Comparison of ENCODE assay signal across 8 cellular contexts in genomic region chr12:6825398-6826124, GRCh38. TPM values are rescaled to one million over a fixed set of nuclear protein-coding genes. Genes with fewer than 3 reads are reported as not detected.
A peak's percentile ranks its signal among the peaks of the same experiment; 100 is the strongest.
DNase-seq lines count a peak whose midpoint lies in the region; ATAC-seq and TF ChIP-seq lines count a peak whose summit lies in the region.

No MANE protein-coding gene starts in this region.

- no TSS peak for BruUV-seq in Panc1 (replicated peaks; lab: Mats Ljungman, UMichigan)

- no peak overlapping the region for H2AFZ ChIP-seq in neural cell (ENCODE audit: low read depth, low read length)

- no peaks in the 10 kb centered on the region for H3K9me2 ChIP-seq in neural cell (ENCODE audit: insufficient read depth, low read length)

- intact Hi-C loops in Panc1 (cut with micrococcal nuclease; ENCODE audit: unreplicated experiment) = loop anchor here (1.0 to 5.0 kb wide), 2 partner anchors 73 to 89 kb away; partner anchors contain the start of gene MLF2

- H3K36me3 ChIP-seq in Panc1 (ENCODE audit: control insufficient read depth, insufficient read depth, low read length) (no peaks in the 10 kb centered on the region), neural cell (ENCODE audit: insufficient read depth, low read length) (no peaks in the 10 kb centered on the region)

- TF ChIP-seq CTCF in Panc1 (IDR thresholded peaks at IDR 0.05) = peak; percentile 90
- peak; percentile 97 for TF ChIP-seq CTCF in fibroblast of the aortic adventitia (IDR thresholded peaks at IDR 0.05; ENCODE audit: insufficient read depth, low read length)
- peak; percentile 95 for TF ChIP-seq CTCF in neural cell (IDR thresholded peaks at IDR 0.05; ENCODE audit: poor library complexity, severe bottlenecking)

- DNase-seq in EL = peak; percentile 88
- peak; percentile 20 for DNase-seq in KG1 (lab: John Stamatoyannopoulos, UW)
- DNase-seq in Panc1 (ENCODE audit: low read depth, low spot score) = no peak
- DNase-seq in activated T-helper 1 cell treated with anti-CD3 and anti-CD28 coated beads, Interleukin-2, amount 50 U/mL, for 16 hours (ENCODE audit: low read depth in 1 of 2, low spot score in 1 of 2) = peak; percentile 68 to 76
- DNase-seq in fibroblast of the aortic adventitia (ENCODE audit: low read depth) = peak; percentile 84
- DNase-seq in stimulated activated naive CD4-positive, alpha-beta T cell treated with Interleukin-2 at 50 U/mL for 16 hours (lab: John Stamatoyannopoulos, UW) = peak; percentile 71

- no peaks in the 10 kb centered on the region for H4K20me1 ChIP-seq in neural cell (ENCODE audit: insufficient read depth)

- H3K4me1 ChIP-seq in Panc1 (ENCODE audit: control insufficient read depth, insufficient read depth, low read length) = peaks cover 10% of the 10 kb centered on the region; the same call in 1 of the 2 replicates

- in situ Hi-C loops in Panc1 (cut with HindIII; ENCODE audit: low pct_unique_long_range_greater_than_20kb, low sequenced_read_pairs) = no loop called here

- TF ChIP-seq EP300 in neural cell (conservative IDR thresholded peaks at IDR 0.05; ENCODE audit: poor library complexity, severe bottlenecking) = no peak

- CTCF ChIA-PET in Panc1 (lab: Charles Lee) = interaction anchor here (1.3 kb wide), 1 partner anchor 72 kb away, joined by 5 read pairs; the partner anchor contains the start of gene MLF2

- H3K9me3 ChIP-seq in Panc1 (ENCODE audit: control insufficient read depth, insufficient read depth, low read depth, low read length) = no peaks in the 10 kb centered on the region
- H3K9me3 ChIP-seq in neural cell (ENCODE audit: low read length) = no peaks in the 10 kb centered on the region

- H3K27me3 ChIP-seq in Panc1 (ENCODE audit: control insufficient read depth, insufficient read depth, low read length) (no peaks in the 10 kb centered on the region), neural cell (ENCODE audit: insufficient read depth, low read depth, low read length) (no peaks in the 10 kb centered on the region)

- H3K9ac ChIP-seq in neural cell (ENCODE audit: low read length) = peak overlapping the region; percentile 52

- peaks cover 33% of the 10 kb centered on the region for H3K79me2 ChIP-seq in neural cell (replicated peaks; ENCODE audit: insufficient read depth, low read length)

- ATAC-seq in Panc1 (peak; percentile 79), HG03280 (IDR thresholded peaks at IDR 0.05; ENCODE audit: unreplicated experiment) (no peak)

- TF ChIP-seq RAD21 in neural cell (conservative IDR thresholded peaks at IDR 0.05) = peak; percentile 93

- POLR2A ChIA-PET in Panc1 (lab: Charles Lee) = no interaction called here

- peak overlapping the region; percentile 25 for H3K4me2 ChIP-seq in neural cell (ENCODE audit: low read length)

- peaks cover 10% of the 10 kb centered on the region for H3F3A ChIP-seq in neural cell (ENCODE audit: insufficient read depth, low read length, poor library complexity, severe bottlenecking)

- peak overlapping the region in 1 of 2 experiments; percentile 27; a peak in 1 of 4 replicates for H3K4me3 ChIP-seq in Panc1 (ENCODE audit: low read depth in 2 of 2, low read length in 2 of 2)
- H3K4me3 ChIP-seq in fibroblast of the aortic adventitia (ENCODE audit: low read depth, low read length) = peak overlapping the region; percentile 58
- peak overlapping the region; percentile 70 for H3K4me3 ChIP-seq in neural cell (ENCODE audit: low read length)

- H3K27ac ChIP-seq in Panc1 (ENCODE audit: low read length) (no peak overlapping the region), neural cell (ENCODE audit: low read length) (peak overlapping the region; percentile 44)

TF ChIP-seq in neural cell, 6 proteins besides CTCF, POLR2A, EP300 and RAD21:
- TF ChIP-seq TAF1 (IDR thresholded peaks at IDR 0.05; ENCODE audit: low read depth) (no peak), POLR2AphosphoS5 (IDR thresholded peaks at IDR 0.05) (no peak), SMC3 (conservative IDR thresholded peaks at IDR 0.05; ENCODE audit: poor library complexity) (peak; percentile 89), EZH2 (IDR thresholded peaks at IDR 0.05; ENCODE audit: borderline replicate concordance, insufficient read depth, low read length, poor library complexity, severe bottlenecking) (no peak), MXI1 (conservative IDR thresholded peaks at IDR 0.05; ENCODE audit: poor library complexity, severe bottlenecking) (peak; percentile 32)
- TF ChIP-seq, protein P1, sequence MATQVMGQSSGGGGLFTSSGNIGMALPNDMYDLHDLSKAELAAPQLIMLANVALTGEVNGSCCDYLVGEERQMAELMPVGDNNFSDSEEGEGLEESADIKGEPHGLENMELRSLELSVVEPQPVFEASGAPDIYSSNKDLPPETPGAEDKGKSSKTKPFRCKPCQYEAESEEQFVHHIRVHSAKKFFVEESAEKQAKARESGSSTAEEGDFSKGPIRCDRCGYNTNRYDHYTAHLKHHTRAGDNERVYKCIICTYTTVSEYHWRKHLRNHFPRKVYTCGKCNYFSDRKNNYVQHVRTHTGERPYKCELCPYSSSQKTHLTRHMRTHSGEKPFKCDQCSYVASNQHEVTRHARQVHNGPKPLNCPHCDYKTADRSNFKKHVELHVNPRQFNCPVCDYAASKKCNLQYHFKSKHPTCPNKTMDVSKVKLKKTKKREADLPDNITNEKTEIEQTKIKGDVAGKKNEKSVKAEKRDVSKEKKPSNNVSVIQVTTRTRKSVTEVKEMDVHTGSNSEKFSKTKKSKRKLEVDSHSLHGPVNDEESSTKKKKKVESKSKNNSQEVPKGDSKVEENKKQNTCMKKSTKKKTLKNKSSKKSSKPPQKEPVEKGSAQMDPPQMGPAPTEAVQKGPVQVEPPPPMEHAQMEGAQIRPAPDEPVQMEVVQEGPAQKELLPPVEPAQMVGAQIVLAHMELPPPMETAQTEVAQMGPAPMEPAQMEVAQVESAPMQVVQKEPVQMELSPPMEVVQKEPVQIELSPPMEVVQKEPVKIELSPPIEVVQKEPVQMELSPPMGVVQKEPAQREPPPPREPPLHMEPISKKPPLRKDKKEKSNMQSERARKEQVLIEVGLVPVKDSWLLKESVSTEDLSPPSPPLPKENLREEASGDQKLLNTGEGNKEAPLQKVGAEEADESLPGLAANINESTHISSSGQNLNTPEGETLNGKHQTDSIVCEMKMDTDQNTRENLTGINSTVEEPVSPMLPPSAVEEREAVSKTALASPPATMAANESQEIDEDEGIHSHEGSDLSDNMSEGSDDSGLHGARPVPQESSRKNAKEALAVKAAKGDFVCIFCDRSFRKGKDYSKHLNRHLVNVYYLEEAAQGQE (IDR thresholded peaks at IDR 0.05; ENCODE audit: borderline replicate concordance) = no peak

RNA-seq across cellular contexts. Expression of gene P3H3, which starts 2.6 kb away (rescaled TPM):
- total RNA-seq in Panc1 (2021; ENCODE audit: unreplicated experiment) (11.0 TPM), fibroblast of the aortic adventitia (ENCODE audit: low replicate concordance) (53.9 and 188 TPM in 2 replicates)
- 19.7 TPM for polyA plus RNA-seq in Panc1 (2012; ENCODE audit: insufficient read length)
- polyA plus RNA-seq in neural cell = 58.9 and 66.1 TPM in 2 replicates
- 27.4 and 32.6 TPM in 2 replicates for polyA minus RNA-seq in neural cell

RNA-seq across cellular contexts. Expression of gene GPR162, which starts 3.9 kb away (rescaled TPM):
- 1.3 TPM for total RNA-seq in Panc1 (2021; ENCODE audit: unreplicated experiment)
- polyA plus RNA-seq in Panc1 (2012; ENCODE audit: insufficient read length) = 4.2 TPM
- 2.6 and 3.5 TPM in 2 replicates for total RNA-seq in fibroblast of the aortic adventitia (ENCODE audit: low replicate concordance)
- polyA plus RNA-seq in neural cell = 82.8 and 117 TPM in 2 replicates
- 80.7 and 91.5 TPM in 2 replicates for polyA minus RNA-seq in neural cell

RNA-seq across cellular contexts. Expression of gene GNB3, which starts 15.2 kb away (rescaled TPM):
- 0.21 TPM for total RNA-seq in Panc1 (2021; ENCODE audit: unreplicated experiment)
- 1.1 TPM for polyA plus RNA-seq in Panc1 (2012; ENCODE audit: insufficient read length)
- 3.4 TPM in 2 replicates for total RNA-seq in fibroblast of the aortic adventitia (ENCODE audit: low replicate concordance)
- 18.8 and 19.0 TPM in 2 replicates for polyA plus RNA-seq in neural cell
- polyA minus RNA-seq in neural cell = 4.4 and 4.5 TPM in 2 replicates

RNA-seq across cellular contexts. Expression of gene CDCA3, which starts 25.5 kb away (rescaled TPM):
- 59.0 TPM for total RNA-seq in Panc1 (2021; ENCODE audit: unreplicated experiment)
- 33.8 TPM for polyA plus RNA-seq in Panc1 (2012; ENCODE audit: insufficient read length)
- 23.5 TPM in 1 of 2 replicates, not detected in the other for total RNA-seq in fibroblast of the aortic adventitia (ENCODE audit: low replicate concordance)
- polyA plus RNA-seq in neural cell = 4.1 and 7.3 TPM in 2 replicates
- polyA minus RNA-seq in neural cell = 4.9 and 5.8 TPM in 2 replicates

RNA-seq across cellular contexts. Expression of gene USP5, which starts 26.4 kb away (rescaled TPM):
- total RNA-seq in Panc1 (2021; ENCODE audit: unreplicated experiment) = 104 TPM
- 72.1 TPM for polyA plus RNA-seq in Panc1 (2012; ENCODE audit: insufficient read length)
- total RNA-seq in fibroblast of the aortic adventitia (ENCODE audit: low replicate concordance) = 84.0 and 140 TPM in 2 replicates
- 120 and 130 TPM in 2 replicates for polyA plus RNA-seq in neural cell
- polyA minus RNA-seq in neural cell = 104 and 125 TPM in 2 replicates
